ENCODE assay signal across 1 cellular context in the genomic region with DNA sequence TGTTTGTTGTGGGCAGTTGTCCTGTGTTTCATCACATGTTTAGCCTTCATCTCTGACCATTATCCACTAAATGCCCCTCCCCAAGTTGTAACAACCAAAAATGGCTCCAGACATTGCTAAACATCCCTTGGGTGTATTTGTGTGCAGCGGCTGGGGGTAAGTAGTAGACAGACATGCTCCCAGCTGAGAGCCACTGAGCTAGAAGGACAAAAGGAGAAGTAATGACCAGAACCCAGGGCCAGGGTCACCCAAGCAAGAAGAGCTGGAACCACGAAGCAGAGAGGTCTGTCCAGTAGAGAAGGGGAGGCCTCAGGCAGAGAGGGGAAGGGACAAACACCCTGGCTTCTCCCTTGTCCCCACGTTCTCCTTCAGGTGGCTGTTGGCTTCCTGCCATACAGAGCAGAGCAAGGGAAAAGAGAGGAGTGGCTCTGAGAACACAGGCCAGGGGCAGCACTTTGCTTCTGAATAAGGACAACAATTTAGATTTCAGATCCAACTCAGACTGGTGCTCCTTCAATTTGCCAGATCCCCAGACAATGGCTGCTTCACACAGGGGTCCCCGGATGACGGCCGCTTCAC.
TF ChIP-seq lines count a peak whose summit lies in the region.

No MANE protein-coding gene starts in this region.

TF ChIP-seq in K562, 482 proteins besides CTCF, POLR2A, EP300 and RAD21 (continued from another document):
- TF ChIP-seq POU5F1 (IDR thresholded peaks at IDR 0.05; ENCODE audit: borderline replicate concordance, low read depth, low read length, partially characterized antibody) (no peak), BRCA1 (IDR thresholded peaks at IDR 0.05) (no peak), BRCA1 (CRISPR knock-in tag; IDR thresholded peaks at IDR 0.05) (no peak)
TF ChIP-seq in K562: peak in this region for 1.
